17 cellular contexts compared by ENCODE assay signal in genomic region chr12:92601680-92602079, GRCh38.
A peak's percentile ranks its signal among the peaks of the same experiment; 100 is the strongest.
DNase-seq lines count a peak whose midpoint lies in the region; ATAC-seq and TF ChIP-seq lines count a peak whose summit lies in the region.
"Had no signal": no experiment of that assay in that cellular context is flagged by ENCODE, and none has a peak within 500 bp of the region (broad histone marks: within the 10 kb centered on the region; RNA-seq: fewer than 3 reads in every experiment).

No MANE protein-coding gene starts in this region.

- peak overlapping the region; percentile 99 for H3K27ac Mint-ChIP-seq in activated naive CD4-positive, alpha-beta T cell treated with anti-CD3 and anti-CD28 coated beads, Interleukin-2, amount 50 U/mL, for 24 hours
- no peak overlapping the region for H3K27ac Mint-ChIP-seq in endodermal cell
- peak overlapping the region; percentile 26 for H3K27ac Mint-ChIP-seq in stimulated activated memory B cell treated with anti-CD40 and anti-IgM and Interleukin-4, amounts not matched to agents 10 μg/mL and 1 μg/mL and 100 μg/mL, for 72 hours
- H3K27ac Mint-ChIP-seq: H9 had no signal

- peak overlapping the region; percentile 34 for H3K4me3 Mint-ChIP-seq in activated naive CD4-positive, alpha-beta T cell treated with anti-CD3 and anti-CD28 coated beads, Interleukin-2, amount 50 U/mL, for 24 hours
- H3K4me3 Mint-ChIP-seq in endodermal cell, result no peak overlapping the region
- H3K4me3 Mint-ChIP-seq in stimulated activated memory B cell treated with anti-CD40 and anti-IgM and Interleukin-4, amounts not matched to agents 10 μg/mL and 1 μg/mL and 100 μg/mL, for 72 hours, result no peak overlapping the region
- H3K4me3 Mint-ChIP-seq: H9 had no signal

- H3K9me3 Mint-ChIP-seq in activated naive CD4-positive, alpha-beta T cell treated with anti-CD3 and anti-CD28 coated beads, Interleukin-2, amount 50 U/mL, for 24 hours, result peaks cover 24% of the 10 kb centered on the region
- H3K9me3 Mint-ChIP-seq in endodermal cell, result peaks cover 37% of the 10 kb centered on the region
- H3K9me3 Mint-ChIP-seq in stimulated activated memory B cell treated with anti-CD40 and anti-IgM and Interleukin-4, amounts not matched to agents 10 μg/mL and 1 μg/mL and 100 μg/mL, for 72 hours, result peaks cover 31% of the 10 kb centered on the region

- H3K27ac ChIP-seq in RWPE2 (ENCODE audit: poor library complexity, severe bottlenecking) (peak overlapping the region; percentile 98), endodermal cell (ENCODE audit: low read depth, low read length) (no peak overlapping the region), caudate nucleus (ENCODE audit: low read depth, low read length) (no peak overlapping the region)
- H3K27ac ChIP-seq: adrenal gland, colonic mucosa, prostate gland, sigmoid colon, upper lobe of left lung had no signal

- H3K9me3 ChIP-seq in RWPE2 (ENCODE audit: severe bottlenecking) (peaks cover 10% of the 10 kb centered on the region), endodermal cell (ENCODE audit: control insufficient read depth, low read length) (peaks cover 62% of the 10 kb centered on the region), HAP-1 (0 out of 2 replicates have a peak, but pooled peaks cover 2% of the 10 kb centered on the region)
- H3K9me3 ChIP-seq: adrenal gland, colonic mucosa, prostate gland had no signal

- H3K27me3 ChIP-seq in RWPE2 (ENCODE audit: insufficient read depth, poor library complexity, severe bottlenecking) (no peaks in the 10 kb centered on the region), endodermal cell (ENCODE audit: control insufficient read depth, insufficient read depth, low read length, poor library complexity, severe bottlenecking) (no peaks in the 10 kb centered on the region), HAP-1 (ENCODE audit: low read depth) (peaks cover 2% of the 10 kb centered on the region; the same call in 1 of the 2 replicates)
- H3K27me3 ChIP-seq: adrenal gland, colonic mucosa, sigmoid colon, upper lobe of left lung had no signal

- H3K4me3 ChIP-seq in RWPE2 (ENCODE audit: severe bottlenecking) (no peak overlapping the region), endodermal cell (ENCODE audit: low read length) (peak overlapping the region; percentile 52), HAP-1 (no peak overlapping the region)
- H3K4me3 ChIP-seq: adrenal gland, colonic mucosa, prostate gland, sigmoid colon, upper lobe of left lung had no signal

- peaks cover 20% of the 10 kb centered on the region for H3K36me3 Mint-ChIP-seq in activated naive CD4-positive, alpha-beta T cell treated with anti-CD3 and anti-CD28 coated beads, Interleukin-2, amount 50 U/mL, for 24 hours
- peaks cover 6% of the 10 kb centered on the region for H3K36me3 Mint-ChIP-seq in endodermal cell (ENCODE audit: low read depth)
- peaks cover 25% of the 10 kb centered on the region for H3K36me3 Mint-ChIP-seq in stimulated activated memory B cell treated with anti-CD40 and anti-IgM and Interleukin-4, amounts not matched to agents 10 μg/mL and 1 μg/mL and 100 μg/mL, for 72 hours

- no peak for ATAC-seq in RWPE2 (ENCODE audit: low read depth)
- ATAC-seq in stimulated activated memory B cell treated with anti-CD40 and anti-IgM and Interleukin-4, amounts not matched to agents 10 μg/mL and 1 μg/mL and 100 μg/mL, for 72 hours, result no peak

- H3K27me3 Mint-ChIP-seq in activated naive CD4-positive, alpha-beta T cell treated with anti-CD3 and anti-CD28 coated beads, Interleukin-2, amount 50 U/mL, for 24 hours, result no peaks in the 10 kb centered on the region
- H3K27me3 Mint-ChIP-seq in endodermal cell (ENCODE audit: insufficient read depth), result no peaks in the 10 kb centered on the region
- H3K27me3 Mint-ChIP-seq in stimulated activated memory B cell treated with anti-CD40 and anti-IgM and Interleukin-4, amounts not matched to agents 10 μg/mL and 1 μg/mL and 100 μg/mL, for 72 hours, result no peaks in the 10 kb centered on the region

- H3K36me3 ChIP-seq in RWPE2 (ENCODE audit: low read depth) (no peaks in the 10 kb centered on the region), endodermal cell (ENCODE audit: control insufficient read depth, insufficient read depth, low read length) (no peaks in the 10 kb centered on the region), HAP-1 (replicated peaks) (no peaks in the 10 kb centered on the region)
- H3K36me3 ChIP-seq: adrenal gland, colonic mucosa, prostate gland, sigmoid colon, upper lobe of left lung had no signal

- H3K9ac ChIP-seq in endodermal cell (ENCODE audit: extremely low read depth, low read length, poor library complexity, severe bottlenecking), result no peak overlapping the region

- 78 to 82% methylated on average over 4 to 6 of the region's 6 CpGs for WGBS in endodermal cell (ENCODE audit: insufficient coverage in 1 of 2, insufficient read length in 1 of 2), 2 experiments

- TF ChIP-seq CTCF in RWPE2 (IDR thresholded peaks at IDR 0.05; ENCODE audit: poor library complexity, severe bottlenecking) (no peak), endodermal cell (conservative IDR thresholded peaks at IDR 0.05) (no peak)

- in situ Hi-C loops in HAP-1 (cut with MboI; ENCODE audit: low sequenced_read_pairs), result no loop called here

- no peak for DNase-seq in activated naive CD4-positive, alpha-beta T cell treated with anti-CD3 and anti-CD28 coated beads, Interleukin-2, amount 50 U/mL, for 16 hours
- no peak for DNase-seq in RWPE2 (ENCODE audit: low spot score)
- no peak for DNase-seq in endodermal cell
- no peak for DNase-seq in caudate nucleus (lab: John Stamatoyannopoulos, UW)
- DNase-seq in HAP-1 (ENCODE audit: low spot score in 2 of 2), result no peak
- no peak for DNase-seq in COR-L47 (lab: John Stamatoyannopoulos, UW)
- DNase-seq: activated CD4-positive, alpha-beta T cell treated with anti-CD3 and anti-CD28 coated beads, Interleukin-2, amount 50 U/mL, for 48 hours; adrenal gland; colonic mucosa; H9; NCI-H187 treated with DMSO at 0.1 percent for 48 hours; NCI-H526 treated with DMSO at 0.1 percent for 48 hours; sigmoid colon; upper lobe of left lung had no signal

- H3K4me1 Mint-ChIP-seq in activated naive CD4-positive, alpha-beta T cell treated with anti-CD3 and anti-CD28 coated beads, Interleukin-2, amount 50 U/mL, for 24 hours, result peaks cover 83% of the 10 kb centered on the region
- H3K4me1 Mint-ChIP-seq in endodermal cell, result peaks cover 8% of the 10 kb centered on the region
- peaks cover 10% of the 10 kb centered on the region for H3K4me1 Mint-ChIP-seq in stimulated activated memory B cell treated with anti-CD40 and anti-IgM and Interleukin-4, amounts not matched to agents 10 μg/mL and 1 μg/mL and 100 μg/mL, for 72 hours
- H3K4me1 Mint-ChIP-seq: H9 had no signal

- H3K4me1 ChIP-seq in RWPE2 (ENCODE audit: insufficient read depth, poor library complexity, severe bottlenecking), result peaks cover 34% of the 10 kb centered on the region
- no peaks in the 10 kb centered on the region for H3K4me1 ChIP-seq in endodermal cell (ENCODE audit: control insufficient read depth, insufficient read depth, low read length)
- H3K4me1 ChIP-seq in HAP-1, result no peaks in the 10 kb centered on the region
- H3K4me1 ChIP-seq: colonic mucosa, prostate gland had no signal
